In the genomic region with DNA sequence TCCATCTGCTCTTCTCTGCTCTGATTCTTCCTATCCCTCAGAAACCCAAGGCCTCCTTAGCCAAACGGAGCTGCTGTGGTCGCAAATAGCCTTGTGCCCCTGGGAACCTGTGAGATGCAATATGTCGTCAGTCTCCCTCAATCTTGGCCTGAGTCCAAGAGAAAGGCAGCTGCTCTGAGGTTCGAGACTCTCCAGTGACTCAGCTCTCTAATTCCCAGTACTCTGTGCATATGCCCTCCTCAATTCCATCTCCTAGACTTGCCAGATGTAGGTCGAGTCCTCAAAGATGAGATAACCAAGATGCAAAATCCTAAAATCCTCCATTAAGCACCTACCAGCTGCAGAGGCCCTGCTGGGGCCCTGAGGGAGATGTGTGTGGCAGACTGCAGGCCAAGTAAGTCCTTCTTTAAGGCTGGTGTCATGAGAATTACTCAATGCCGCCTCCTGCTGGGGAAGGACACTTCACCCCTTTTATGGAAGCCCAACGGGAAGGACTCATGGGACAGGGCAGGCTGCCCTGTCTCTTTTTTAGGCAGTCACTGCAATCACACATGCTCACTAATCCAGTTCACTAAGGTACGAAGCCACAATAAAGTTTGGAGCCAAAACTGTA, we compare ENCODE assay signal across 1 cellular context.
TF ChIP-seq lines count a peak whose summit lies in the region.

No MANE protein-coding gene starts in this region.

TF ChIP-seq in IMR-90, 13 proteins besides CTCF, POLR2A, EP300 and RAD21 (continued from another document):
- TF ChIP-seq, protein P1, sequence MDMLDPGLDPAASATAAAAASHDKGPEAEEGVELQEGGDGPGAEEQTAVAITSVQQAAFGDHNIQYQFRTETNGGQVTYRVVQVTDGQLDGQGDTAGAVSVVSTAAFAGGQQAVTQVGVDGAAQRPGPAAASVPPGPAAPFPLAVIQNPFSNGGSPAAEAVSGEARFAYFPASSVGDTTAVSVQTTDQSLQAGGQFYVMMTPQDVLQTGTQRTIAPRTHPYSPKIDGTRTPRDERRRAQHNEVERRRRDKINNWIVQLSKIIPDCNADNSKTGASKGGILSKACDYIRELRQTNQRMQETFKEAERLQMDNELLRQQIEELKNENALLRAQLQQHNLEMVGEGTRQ (IDR thresholded peaks at IDR 0.05; ENCODE audit: low read depth, low read length): no peak
- TF ChIP-seq BHLHE40 (IDR thresholded peaks at IDR 0.05; ENCODE audit: low read depth, low read length) (no peak), FOS (IDR thresholded peaks at IDR 0.05; ENCODE audit: low read depth, low read length) (no peak), CEBPB (IDR thresholded peaks at IDR 0.05; ENCODE audit: low read depth, low read length) (peak; percentile 39; the same call in 1 of the 2 replicates)
